In the genomic region with DNA sequence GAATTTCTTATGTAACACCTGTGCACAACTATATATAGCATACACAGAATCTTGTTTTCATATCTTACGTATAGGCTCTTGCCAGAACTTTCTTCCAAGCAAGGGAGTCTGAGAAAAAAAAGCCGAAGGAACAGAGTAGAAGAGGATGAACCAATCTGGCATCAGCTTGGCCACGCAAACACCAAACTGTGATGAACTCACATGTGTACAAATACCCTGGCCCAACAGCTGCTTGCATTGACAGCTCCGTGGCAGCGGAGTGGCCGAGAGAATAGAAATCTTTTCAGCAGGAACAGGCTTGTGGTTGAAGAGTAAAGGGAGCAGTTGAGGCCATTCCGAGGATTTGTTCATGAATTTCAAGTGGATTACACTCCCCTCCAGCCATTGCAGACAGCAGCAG, we compare ENCODE assay signal across 1 cellular context.
TF ChIP-seq lines count a peak whose summit lies in the region.

No MANE protein-coding gene starts in this region.

TF ChIP-seq in H1, 55 proteins besides CTCF, POLR2A, EP300 and RAD21:
- no peak for TF ChIP-seq CTBP2 (IDR thresholded peaks at IDR 0.05; ENCODE audit: borderline replicate concordance, insufficient read depth, insufficient read length, low read length)
- no peak for TF ChIP-seq RXRA (IDR thresholded peaks at IDR 0.05; ENCODE audit: insufficient read depth, low read depth, low read length)
- no peak for TF ChIP-seq YY1 (IDR thresholded peaks at IDR 0.05; ENCODE audit: low read depth, low read length)
- no peak for TF ChIP-seq CBX8 (IDR thresholded peaks at IDR 0.05; ENCODE audit: borderline replicate concordance, low read depth, low read length)
- no peak for TF ChIP-seq NRF1 (IDR thresholded peaks at IDR 0.05; ENCODE audit: low read depth, low read length)
- TF ChIP-seq JUN (IDR thresholded peaks at IDR 0.05; ENCODE audit: low read depth, low read length): no peak
- no peak for TF ChIP-seq SRF (IDR thresholded peaks at IDR 0.05; ENCODE audit: low read depth, low read length)
